1 cellular context compared by ENCODE assay signal in the genomic region with DNA sequence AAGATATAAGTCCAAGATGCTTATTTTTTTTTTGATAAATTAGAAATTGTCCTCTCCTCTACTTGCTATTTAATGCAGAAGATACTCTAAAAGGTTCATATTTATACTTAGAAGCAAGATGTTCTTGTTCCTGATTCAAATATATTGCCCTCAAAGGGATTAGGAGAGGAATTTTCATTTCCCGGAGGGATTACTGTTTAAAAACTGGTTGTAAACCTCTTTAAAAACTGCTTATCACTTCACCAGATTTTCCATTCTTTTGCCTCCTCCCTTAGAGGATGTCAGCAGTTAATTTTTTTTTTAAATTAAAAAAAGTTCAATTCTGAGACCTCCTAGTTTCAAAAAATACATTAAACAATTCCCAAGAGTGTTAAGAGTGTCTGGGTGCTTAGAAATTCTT.
TF ChIP-seq lines count a peak whose summit lies in the region.

No MANE protein-coding gene starts in this region.

TF ChIP-seq in GM12878, 131 proteins besides CTCF, POLR2A, EP300 and RAD21:
- TF ChIP-seq NR2F1 (conservative IDR thresholded peaks at IDR 0.05) (no peak), TCF7 (IDR thresholded peaks at IDR 0.05; ENCODE audit: borderline replicate concordance) (no peak), ZNF217 (IDR thresholded peaks at IDR 0.05) (no peak), TAF1 (IDR thresholded peaks at IDR 0.05; ENCODE audit: borderline replicate concordance, low read depth, low read length) (no peak), CHD1 (IDR thresholded peaks at IDR 0.05; ENCODE audit: low read depth, low read length) (no peak), CEBPB (IDR thresholded peaks at IDR 0.05; ENCODE audit: borderline replicate concordance in 1 of 2, low read depth in 2 of 2, low read length in 2 of 2) (no peak), RFX5 (IDR thresholded peaks at IDR 0.05; ENCODE audit: low read depth, low read length) (no peak), NFXL1 (IDR thresholded peaks at IDR 0.05; ENCODE audit: borderline replicate concordance) (no peak), BRCA1 (IDR thresholded peaks at IDR 0.05; ENCODE audit: low read depth, low read length) (no peak), HCFC1 (IDR thresholded peaks at IDR 0.05; ENCODE audit: low read length) (no peak), JUNB (IDR thresholded peaks at IDR 0.05) (no peak), LARP7 (IDR thresholded peaks at IDR 0.05) (no peak), ATF7 (IDR thresholded peaks at IDR 0.05; ENCODE audit: low read depth) (no peak), ZNF207 (IDR thresholded peaks at IDR 0.05; ENCODE audit: borderline replicate concordance) (no peak), RCOR1 (conservative IDR thresholded peaks at IDR 0.05; ENCODE audit: low read depth, low read length) (no peak)
- TF ChIP-seq, protein P1, sequence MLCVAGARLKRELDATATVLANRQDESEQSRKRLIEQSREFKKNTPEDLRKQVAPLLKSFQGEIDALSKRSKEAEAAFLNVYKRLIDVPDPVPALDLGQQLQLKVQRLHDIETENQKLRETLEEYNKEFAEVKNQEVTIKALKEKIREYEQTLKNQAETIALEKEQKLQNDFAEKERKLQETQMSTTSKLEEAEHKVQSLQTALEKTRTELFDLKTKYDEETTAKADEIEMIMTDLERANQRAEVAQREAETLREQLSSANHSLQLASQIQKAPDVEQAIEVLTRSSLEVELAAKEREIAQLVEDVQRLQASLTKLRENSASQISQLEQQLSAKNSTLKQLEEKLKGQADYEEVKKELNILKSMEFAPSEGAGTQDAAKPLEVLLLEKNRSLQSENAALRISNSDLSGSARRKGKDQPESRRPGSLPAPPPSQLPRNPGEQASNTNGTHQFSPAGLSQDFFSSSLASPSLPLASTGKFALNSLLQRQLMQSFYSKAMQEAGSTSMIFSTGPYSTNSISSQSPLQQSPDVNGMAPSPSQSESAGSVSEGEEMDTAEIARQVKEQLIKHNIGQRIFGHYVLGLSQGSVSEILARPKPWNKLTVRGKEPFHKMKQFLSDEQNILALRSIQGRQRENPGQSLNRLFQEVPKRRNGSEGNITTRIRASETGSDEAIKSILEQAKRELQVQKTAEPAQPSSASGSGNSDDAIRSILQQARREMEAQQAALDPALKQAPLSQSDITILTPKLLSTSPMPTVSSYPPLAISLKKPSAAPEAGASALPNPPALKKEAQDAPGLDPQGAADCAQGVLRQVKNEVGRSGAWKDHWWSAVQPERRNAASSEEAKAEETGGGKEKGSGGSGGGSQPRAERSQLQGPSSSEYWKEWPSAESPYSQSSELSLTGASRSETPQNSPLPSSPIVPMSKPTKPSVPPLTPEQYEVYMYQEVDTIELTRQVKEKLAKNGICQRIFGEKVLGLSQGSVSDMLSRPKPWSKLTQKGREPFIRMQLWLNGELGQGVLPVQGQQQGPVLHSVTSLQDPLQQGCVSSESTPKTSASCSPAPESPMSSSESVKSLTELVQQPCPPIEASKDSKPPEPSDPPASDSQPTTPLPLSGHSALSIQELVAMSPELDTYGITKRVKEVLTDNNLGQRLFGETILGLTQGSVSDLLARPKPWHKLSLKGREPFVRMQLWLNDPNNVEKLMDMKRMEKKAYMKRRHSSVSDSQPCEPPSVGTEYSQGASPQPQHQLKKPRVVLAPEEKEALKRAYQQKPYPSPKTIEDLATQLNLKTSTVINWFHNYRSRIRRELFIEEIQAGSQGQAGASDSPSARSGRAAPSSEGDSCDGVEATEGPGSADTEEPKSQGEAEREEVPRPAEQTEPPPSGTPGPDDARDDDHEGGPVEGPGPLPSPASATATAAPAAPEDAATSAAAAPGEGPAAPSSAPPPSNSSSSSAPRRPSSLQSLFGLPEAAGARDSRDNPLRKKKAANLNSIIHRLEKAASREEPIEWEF (IDR thresholded peaks at IDR 0.05; ENCODE audit: insufficient replicate concordance, low read depth, low read length) = no peak
- TF ChIP-seq, protein P2, sequence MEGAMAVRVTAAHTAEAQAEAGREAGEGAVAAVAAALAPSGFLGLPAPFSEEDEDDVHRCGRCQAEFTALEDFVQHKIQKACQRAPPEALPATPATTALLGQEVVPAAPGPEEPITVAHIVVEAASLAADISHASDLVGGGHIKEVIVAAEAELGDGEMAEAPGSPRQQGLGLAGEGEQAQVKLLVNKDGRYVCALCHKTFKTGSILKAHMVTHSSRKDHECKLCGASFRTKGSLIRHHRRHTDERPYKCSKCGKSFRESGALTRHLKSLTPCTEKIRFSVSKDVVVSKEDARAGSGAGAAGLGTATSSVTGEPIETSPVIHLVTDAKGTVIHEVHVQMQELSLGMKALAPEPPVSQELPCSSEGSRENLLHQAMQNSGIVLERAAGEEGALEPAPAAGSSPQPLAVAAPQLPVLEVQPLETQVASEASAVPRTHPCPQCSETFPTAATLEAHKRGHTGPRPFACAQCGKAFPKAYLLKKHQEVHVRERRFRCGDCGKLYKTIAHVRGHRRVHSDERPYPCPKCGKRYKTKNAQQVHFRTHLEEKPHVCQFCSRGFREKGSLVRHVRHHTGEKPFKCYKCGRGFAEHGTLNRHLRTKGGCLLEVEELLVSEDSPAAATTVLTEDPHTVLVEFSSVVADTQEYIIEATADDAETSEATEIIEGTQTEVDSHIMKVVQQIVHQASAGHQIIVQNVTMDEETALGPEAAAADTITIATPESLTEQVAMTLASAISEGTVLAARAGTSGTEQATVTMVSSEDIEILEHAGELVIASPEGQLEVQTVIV (IDR thresholded peaks at IDR 0.05; ENCODE audit: borderline replicate concordance, partially characterized antibody) = no peak
- TF ChIP-seq, protein P3, sequence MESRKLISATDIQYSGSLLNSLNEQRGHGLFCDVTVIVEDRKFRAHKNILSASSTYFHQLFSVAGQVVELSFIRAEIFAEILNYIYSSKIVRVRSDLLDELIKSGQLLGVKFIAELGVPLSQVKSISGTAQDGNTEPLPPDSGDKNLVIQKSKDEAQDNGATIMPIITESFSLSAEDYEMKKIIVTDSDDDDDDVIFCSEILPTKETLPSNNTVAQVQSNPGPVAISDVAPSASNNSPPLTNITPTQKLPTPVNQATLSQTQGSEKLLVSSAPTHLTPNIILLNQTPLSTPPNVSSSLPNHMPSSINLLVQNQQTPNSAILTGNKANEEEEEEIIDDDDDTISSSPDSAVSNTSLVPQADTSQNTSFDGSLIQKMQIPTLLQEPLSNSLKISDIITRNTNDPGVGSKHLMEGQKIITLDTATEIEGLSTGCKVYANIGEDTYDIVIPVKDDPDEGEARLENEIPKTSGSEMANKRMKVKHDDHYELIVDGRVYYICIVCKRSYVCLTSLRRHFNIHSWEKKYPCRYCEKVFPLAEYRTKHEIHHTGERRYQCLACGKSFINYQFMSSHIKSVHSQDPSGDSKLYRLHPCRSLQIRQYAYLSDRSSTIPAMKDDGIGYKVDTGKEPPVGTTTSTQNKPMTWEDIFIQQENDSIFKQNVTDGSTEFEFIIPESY (IDR thresholded peaks at IDR 0.05) = no peak
